In the genomic region with DNA sequence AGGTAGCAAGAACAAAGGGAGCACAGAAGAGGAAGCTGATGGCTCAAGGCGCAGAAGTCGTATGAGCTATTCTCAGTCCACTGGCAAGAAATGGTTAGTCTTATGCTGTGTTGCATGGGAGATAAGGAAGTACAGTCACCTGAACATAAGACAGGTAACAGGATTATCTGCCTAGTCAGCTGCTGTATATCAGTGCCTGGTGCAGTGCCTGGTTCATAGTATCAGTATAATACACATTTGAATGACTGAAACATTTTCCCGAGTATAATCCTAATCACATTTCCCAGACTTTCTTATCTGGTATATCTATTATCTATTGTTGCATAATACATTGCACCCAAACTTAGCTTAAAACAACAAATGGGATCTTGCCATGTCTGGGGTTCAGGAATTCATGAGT, we compare ENCODE assay signal across 8 cellular contexts.
"Had no signal": no experiment of that assay in that cellular context is flagged by ENCODE, and none has a peak within 500 bp of the region (broad histone marks: within the 10 kb centered on the region; RNA-seq: fewer than 3 reads in every experiment).

No MANE protein-coding gene starts in this region.

- FAIRE-seq: G401.6, GM12878, GM12891, GM12892, GM18507, GM19239 had no signal

- ATAC-seq: GM12878 had no signal

- DNase-seq: GDM1, GF-D8 had no signal

- H3K4me3 ChIP-seq: GM12878 had no signal
